1 cellular context compared by ENCODE assay signal in genomic region chr15:45116482-45117326, GRCh38.
TF ChIP-seq lines count a peak whose summit lies in the region.

No MANE protein-coding gene starts in this region.

TF ChIP-seq in WTC11, 78 proteins besides CTCF, POLR2A, EP300 and RAD21:
- TF ChIP-seq ATF3 (CRISPR knock-in tag; conservative IDR thresholded peaks at IDR 0.05) (no peak), ZNF416 (CRISPR knock-in tag; IDR thresholded peaks at IDR 0.05) (no peak), CREM (CRISPR knock-in tag; IDR thresholded peaks at IDR 0.05) (no peak), ZNF423 (CRISPR knock-in tag; IDR thresholded peaks at IDR 0.05) (peak; percentile 64; the same call in 1 of the 2 replicates), ZSCAN18 (CRISPR knock-in tag; IDR thresholded peaks at IDR 0.05) (no peak), EMX1 (CRISPR knock-in tag; IDR thresholded peaks at IDR 0.05) (no peak), PRRX2 (CRISPR knock-in tag; IDR thresholded peaks at IDR 0.05) (no peak), SMAD3 (CRISPR knock-in tag; IDR thresholded peaks at IDR 0.05; ENCODE audit: borderline replicate concordance) (no peak), ZBTB43 (CRISPR knock-in tag; IDR thresholded peaks at IDR 0.05) (no peak), ZNF317 (CRISPR knock-in tag; IDR thresholded peaks at IDR 0.05; ENCODE audit: borderline replicate concordance, low read depth) (no peak), SP1 (CRISPR knock-in tag; conservative IDR thresholded peaks at IDR 0.05) (no peak), NFYB (CRISPR knock-in tag; conservative IDR thresholded peaks at IDR 0.05; ENCODE audit: low read depth) (0 out of 2 replicates have a peak, but pooled peaks have one; percentile 16), ZNF121 (CRISPR knock-in tag; IDR thresholded peaks at IDR 0.05) (no peak)
- TF ChIP-seq, protein P1, sequence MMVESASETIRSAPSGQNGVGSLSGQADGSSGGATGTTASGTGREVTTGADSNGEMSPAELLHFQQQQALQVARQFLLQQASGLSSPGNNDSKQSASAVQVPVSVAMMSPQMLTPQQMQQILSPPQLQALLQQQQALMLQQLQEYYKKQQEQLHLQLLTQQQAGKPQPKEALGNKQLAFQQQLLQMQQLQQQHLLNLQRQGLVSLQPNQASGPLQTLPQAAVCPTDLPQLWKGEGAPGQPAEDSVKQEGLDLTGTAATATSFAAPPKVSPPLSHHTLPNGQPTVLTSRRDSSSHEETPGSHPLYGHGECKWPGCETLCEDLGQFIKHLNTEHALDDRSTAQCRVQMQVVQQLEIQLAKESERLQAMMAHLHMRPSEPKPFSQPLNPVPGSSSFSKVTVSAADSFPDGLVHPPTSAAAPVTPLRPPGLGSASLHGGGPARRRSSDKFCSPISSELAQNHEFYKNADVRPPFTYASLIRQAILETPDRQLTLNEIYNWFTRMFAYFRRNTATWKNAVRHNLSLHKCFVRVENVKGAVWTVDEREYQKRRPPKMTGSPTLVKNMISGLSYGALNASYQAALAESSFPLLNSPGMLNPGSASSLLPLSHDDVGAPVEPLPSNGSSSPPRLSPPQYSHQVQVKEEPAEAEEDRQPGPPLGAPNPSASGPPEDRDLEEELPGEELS (CRISPR knock-in tag; IDR thresholded peaks at IDR 0.05): 0 out of 2 replicates have a peak, but pooled peaks have one; percentile 25
- TF ChIP-seq, protein P2, sequence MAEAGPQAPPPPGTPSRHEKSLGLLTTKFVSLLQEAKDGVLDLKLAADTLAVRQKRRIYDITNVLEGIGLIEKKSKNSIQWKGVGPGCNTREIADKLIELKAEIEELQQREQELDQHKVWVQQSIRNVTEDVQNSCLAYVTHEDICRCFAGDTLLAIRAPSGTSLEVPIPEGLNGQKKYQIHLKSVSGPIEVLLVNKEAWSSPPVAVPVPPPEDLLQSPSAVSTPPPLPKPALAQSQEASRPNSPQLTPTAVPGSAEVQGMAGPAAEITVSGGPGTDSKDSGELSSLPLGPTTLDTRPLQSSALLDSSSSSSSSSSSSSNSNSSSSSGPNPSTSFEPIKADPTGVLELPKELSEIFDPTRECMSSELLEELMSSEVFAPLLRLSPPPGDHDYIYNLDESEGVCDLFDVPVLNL (CRISPR knock-in tag; IDR thresholded peaks at IDR 0.05; ENCODE audit: borderline replicate concordance, low read depth): no peak
- TF ChIP-seq, protein P3, sequence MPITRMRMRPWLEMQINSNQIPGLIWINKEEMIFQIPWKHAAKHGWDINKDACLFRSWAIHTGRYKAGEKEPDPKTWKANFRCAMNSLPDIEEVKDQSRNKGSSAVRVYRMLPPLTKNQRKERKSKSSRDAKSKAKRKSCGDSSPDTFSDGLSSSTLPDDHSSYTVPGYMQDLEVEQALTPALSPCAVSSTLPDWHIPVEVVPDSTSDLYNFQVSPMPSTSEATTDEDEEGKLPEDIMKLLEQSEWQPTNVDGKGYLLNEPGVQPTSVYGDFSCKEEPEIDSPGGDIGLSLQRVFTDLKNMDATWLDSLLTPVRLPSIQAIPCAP (CRISPR knock-in tag; IDR thresholded peaks at IDR 0.05): no peak
- TF ChIP-seq, protein P4, sequence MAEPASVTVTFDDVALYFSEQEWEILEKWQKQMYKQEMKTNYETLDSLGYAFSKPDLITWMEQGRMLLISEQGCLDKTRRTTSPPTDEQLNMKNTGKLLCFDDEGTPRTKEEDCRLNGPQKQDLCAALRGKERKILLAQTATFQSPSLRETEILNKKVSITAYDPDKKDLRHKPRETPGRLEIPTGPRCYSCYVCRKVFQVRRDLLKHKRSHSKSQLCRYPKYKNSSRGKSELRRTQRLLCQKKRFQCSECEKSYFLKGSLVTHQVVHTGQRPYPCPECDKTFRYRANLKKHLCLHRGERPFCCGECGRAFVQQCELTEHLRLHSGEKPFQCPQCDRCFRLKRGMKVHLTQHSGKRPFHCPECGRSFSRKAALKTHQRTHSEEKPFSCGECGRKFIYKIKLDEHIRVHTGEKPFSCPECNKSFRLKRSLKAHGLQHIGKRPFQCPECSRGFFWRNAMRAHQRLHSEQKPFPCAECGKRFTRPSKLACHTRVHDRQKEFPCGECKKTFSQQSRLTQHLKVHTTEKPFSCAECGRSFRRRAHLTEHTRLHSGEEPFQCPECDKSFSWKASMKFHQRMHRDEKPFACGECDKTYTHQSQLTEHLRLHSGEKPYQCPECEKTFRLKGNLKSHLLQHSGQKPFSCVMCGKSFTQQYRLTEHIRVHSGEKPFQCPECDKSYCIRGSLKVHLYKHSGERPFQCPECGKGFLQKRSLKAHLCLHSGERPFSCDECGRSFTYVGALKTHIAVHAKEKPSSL (CRISPR knock-in tag; conservative IDR thresholded peaks at IDR 0.05): no peak
